Comparison of ENCODE assay signal across 21 cellular contexts in the genomic region with DNA sequence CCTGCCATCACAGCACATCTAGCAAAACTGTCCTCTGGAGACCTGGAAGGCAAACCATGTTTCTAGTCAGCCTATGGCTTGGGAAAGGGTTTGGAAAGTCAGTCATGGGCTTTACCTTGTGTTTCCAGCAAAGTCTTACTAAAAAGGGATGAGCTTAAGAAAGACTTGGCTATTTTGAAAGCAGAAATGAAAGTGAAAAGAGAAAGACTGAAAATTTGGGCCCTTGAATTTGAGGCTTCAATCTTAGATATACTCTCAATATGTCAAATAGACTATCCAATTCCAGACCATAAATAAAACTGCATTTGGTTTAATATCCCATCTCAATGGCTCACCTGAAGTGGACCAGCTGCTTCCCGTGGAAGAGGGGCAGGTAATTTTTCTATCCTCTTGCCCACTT.
A peak's percentile ranks its signal among the peaks of the same experiment; 100 is the strongest.
DNase-seq lines count a peak whose midpoint lies in the region; ATAC-seq, FAIRE-seq and TF ChIP-seq lines count a peak whose summit lies in the region.
"Had no signal": no experiment of that assay in that cellular context is flagged by ENCODE, and none has a peak within 500 bp of the region (broad histone marks: within the 10 kb centered on the region; RNA-seq: fewer than 3 reads in every experiment).

No MANE protein-coding gene starts in this region.

- no peak for ATAC-seq in HepG2
- ATAC-seq in HG02884 (IDR thresholded peaks at IDR 0.05; ENCODE audit: unreplicated experiment), result peak; percentile 43
- ATAC-seq: Panc1 had no signal

- no peak overlapping the region for H2AFZ ChIP-seq in HepG2 (ENCODE audit: low read length)
- no peak overlapping the region for H2AFZ ChIP-seq in OCI-LY3 (ENCODE audit: low read depth, low read length)

- TF ChIP-seq RAD21 in liver (IDR thresholded peaks at IDR 0.05) (no peak), HepG2 (CRISPR knock-in tag; IDR thresholded peaks at IDR 0.05) (no peak)

- TF ChIP-seq POLR2A in HepG2 (IDR thresholded peaks at IDR 0.05; ENCODE audit: insufficient read depth in 1 of 2, low read depth in 2 of 2, low read length in 2 of 2) (no peak), H54 (IDR thresholded peaks at IDR 0.05; ENCODE audit: low read depth, low read length) (no peak)

- H3K79me2 ChIP-seq in HepG2 (ENCODE audit: insufficient read depth, low read length), result no peaks in the 10 kb centered on the region
- no peaks in the 10 kb centered on the region for H3K79me2 ChIP-seq in OCI-LY3 (ENCODE audit: low read length)

- intact Hi-C loops in HepG2 (cut with micrococcal nuclease; ENCODE audit: unreplicated experiment), result loop anchor here (10.0 kb wide), 1 partner anchor 194 kb away; no protein-coding TSS in a partner anchor

- FAIRE-seq in HepG2 (lab: Jason Lieb, UNC) (no peak), H54 (lab: Jason Lieb, UNC) (no peak)

- H3K27me3 ChIP-seq in liver (ENCODE audit: control insufficient read depth in 4 of 4, insufficient read depth in 4 of 4, low read length in 3 of 4) (no peaks in the 10 kb centered on the region), HepG2 (ENCODE audit: control insufficient read depth in 1 of 2, insufficient read depth in 2 of 2, low read length in 2 of 2) (no peaks in the 10 kb centered on the region), OCI-LY3 (ENCODE audit: low read depth, low read length) (no peaks in the 10 kb centered on the region)
- H3K27me3 ChIP-seq: cardiac muscle cell, sigmoid colon, testis had no signal

- H3K4me3 ChIP-seq in liver (ENCODE audit: low read depth in 1 of 3, low read length in 3 of 3) (no peak overlapping the region), HepG2 (replicated peaks in 1 of 3; ENCODE audit: insufficient read depth in 1 of 3, low read depth in 2 of 3, low read length in 3 of 3) (no peak overlapping the region), OCI-LY3 (ENCODE audit: low read length) (no peak overlapping the region)
- H3K4me3 ChIP-seq: cardiac muscle cell, sigmoid colon, testis had no signal

- BruUV-seq in HepG2 (replicated peaks; lab: Mats Ljungman, UMichigan), result no TSS peak

- no peak overlapping the region for H3K9ac ChIP-seq in liver (ENCODE audit: low read depth in 1 of 2, low read length in 2 of 2)
- no peak overlapping the region for H3K9ac ChIP-seq in HepG2 (ENCODE audit: insufficient read depth, low read depth, low read length)
- H3K9ac ChIP-seq in OCI-LY3 (ENCODE audit: low read length), result no peak overlapping the region

- H3K4me2 ChIP-seq in HepG2 (ENCODE audit: low read depth, low read length) (no peak overlapping the region), OCI-LY3 (ENCODE audit: low read length) (peak overlapping the region; percentile 10)

- 91% methylated on average over 1 of the region's 1 CpG for WGBS in liver
- 0% methylated on average over 1 of the region's 1 CpG for WGBS in HepG2 (ENCODE audit: low lambda C conversion rate)

- no peaks in the 10 kb centered on the region for H3K9me3 ChIP-seq in liver (ENCODE audit: control insufficient read depth in 4 of 4, low read length in 3 of 4)
- H3K9me3 ChIP-seq in HepG2 (ENCODE audit: low read length), result no peaks in the 10 kb centered on the region
- H3K9me3 ChIP-seq in OCI-LY3 (ENCODE audit: insufficient read depth, low read length), result no peaks in the 10 kb centered on the region
- H3K9me3 ChIP-seq: sigmoid colon, testis had no signal

- DNase-seq in HepG2 (ENCODE audit: low spot score) (no peak), DMS153 (lab: John Stamatoyannopoulos, UW) (no peak), DMS79 (lab: John Stamatoyannopoulos, UW) (no peak), RPMI8226 (no peak), H54 (ENCODE audit: insufficient read length, low spot score) (no peak)
- DNase-seq: activated B cell treated with CpG ODN at 0.5 μM for 24 hours; activated CD8-positive, alpha-beta memory T cell treated with anti-CD3 and anti-CD28 coated beads for 24 hours; CD4-positive, alpha-beta memory T cell; effector memory CD4-positive, alpha-beta T cell; HCEC 1CT; hypothalamus; NCI-H1930; NCI-H510A; sigmoid colon; stimulated activated CD4-positive, alpha-beta T cell treated with anti-CD3 and anti-CD28 coated beads, Interleukin-2, amount 100 ng/mL, for 48 hours; testis had no signal

- TF ChIP-seq EP300 in HepG2 (IDR thresholded peaks at IDR 0.05; ENCODE audit: low read depth in 2 of 2, low read length in 2 of 2) (no peak), HepG2 (CRISPR knock-in tag; IDR thresholded peaks at IDR 0.05; ENCODE audit: borderline replicate concordance) (no peak)

- CTCF ChIA-PET in HepG2 (lab: Yijun Ruan, JAX; ENCODE audit: low intra/inter-chr PET ratio, low total read pairs), result no interaction called here

- H3K27ac ChIP-seq in liver (ENCODE audit: low read depth in 1 of 2, low read length in 2 of 2) (peak overlapping the region; percentile 9 to 31), HepG2 (ENCODE audit: extremely low read length, insufficient read depth, low read length) (no peak overlapping the region), OCI-LY3 (ENCODE audit: low read length) (no peak overlapping the region)
- H3K27ac ChIP-seq: cardiac muscle cell, testis had no signal

- TF ChIP-seq CTCF in liver (IDR thresholded peaks at IDR 0.05; ENCODE audit: low read depth, low read length, missing input control) (no peak), HepG2 (CRISPR knock-in tag; IDR thresholded peaks at IDR 0.05) (no peak), OCI-LY3 (IDR thresholded peaks at IDR 0.05; ENCODE audit: low read depth, low read length) (no peak)

- no peaks in the 10 kb centered on the region for H4K20me1 ChIP-seq in HepG2 (ENCODE audit: insufficient read depth, low read length)
- H4K20me1 ChIP-seq in OCI-LY3 (ENCODE audit: insufficient read depth, low read length), result no peaks in the 10 kb centered on the region

- in situ Hi-C loops in HepG2 (cut with HindIII; ENCODE audit: extremely low pct_ligation_motif_present, low pct_unique_long_range_greater_than_20kb), result no loop called here

- peaks cover 6 to 32% (median 25%) of the 10 kb centered on the region in 4 donors for H3K4me1 ChIP-seq in liver (ENCODE audit: control insufficient read depth in 4 of 4, insufficient read depth in 4 of 4, low read length in 3 of 4)
- H3K4me1 ChIP-seq in HepG2 (ENCODE audit: insufficient read depth, low read length), result no peaks in the 10 kb centered on the region
- H3K4me1 ChIP-seq in OCI-LY3 (ENCODE audit: low read length), result peaks cover 17% of the 10 kb centered on the region
- H3K4me1 ChIP-seq: testis had no signal

- POLR2A ChIA-PET in HepG2 (lab: Yijun Ruan, JAX), result no interaction called here

- no peaks in the 10 kb centered on the region for H3K36me3 ChIP-seq in liver (ENCODE audit: control insufficient read depth in 4 of 4, insufficient read depth in 3 of 4, low read depth in 1 of 4, low read length in 3 of 4)
- no peaks in the 10 kb centered on the region for H3K36me3 ChIP-seq in HepG2 (replicated peaks in 1 of 2; ENCODE audit: control insufficient read depth in 1 of 2, insufficient read depth in 2 of 2, low read length in 2 of 2)
- H3K36me3 ChIP-seq in OCI-LY3 (replicated peaks; ENCODE audit: low read depth, low read length), result no peaks in the 10 kb centered on the region
- H3K36me3 ChIP-seq: cardiac muscle cell, sigmoid colon had no signal

TF ChIP-seq in liver, 16 proteins besides CTCF, POLR2A, EP300 and RAD21:
- TF ChIP-seq HNF4A (conservative IDR thresholded peaks at IDR 0.05) (no peak), TAF1 (conservative IDR thresholded peaks at IDR 0.05) (no peak)
- TF ChIP-seq, protein P1, sequence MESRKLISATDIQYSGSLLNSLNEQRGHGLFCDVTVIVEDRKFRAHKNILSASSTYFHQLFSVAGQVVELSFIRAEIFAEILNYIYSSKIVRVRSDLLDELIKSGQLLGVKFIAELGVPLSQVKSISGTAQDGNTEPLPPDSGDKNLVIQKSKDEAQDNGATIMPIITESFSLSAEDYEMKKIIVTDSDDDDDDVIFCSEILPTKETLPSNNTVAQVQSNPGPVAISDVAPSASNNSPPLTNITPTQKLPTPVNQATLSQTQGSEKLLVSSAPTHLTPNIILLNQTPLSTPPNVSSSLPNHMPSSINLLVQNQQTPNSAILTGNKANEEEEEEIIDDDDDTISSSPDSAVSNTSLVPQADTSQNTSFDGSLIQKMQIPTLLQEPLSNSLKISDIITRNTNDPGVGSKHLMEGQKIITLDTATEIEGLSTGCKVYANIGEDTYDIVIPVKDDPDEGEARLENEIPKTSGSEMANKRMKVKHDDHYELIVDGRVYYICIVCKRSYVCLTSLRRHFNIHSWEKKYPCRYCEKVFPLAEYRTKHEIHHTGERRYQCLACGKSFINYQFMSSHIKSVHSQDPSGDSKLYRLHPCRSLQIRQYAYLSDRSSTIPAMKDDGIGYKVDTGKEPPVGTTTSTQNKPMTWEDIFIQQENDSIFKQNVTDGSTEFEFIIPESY (IDR thresholded peaks at IDR 0.05), result no peak

TF ChIP-seq in HepG2, 621 proteins besides CTCF, POLR2A, EP300 and RAD21:
- no peak for TF ChIP-seq ZNF660 (CRISPR knock-in tag; IDR thresholded peaks at IDR 0.05; ENCODE audit: borderline replicate concordance, low read depth)
- TF ChIP-seq, protein P2, sequence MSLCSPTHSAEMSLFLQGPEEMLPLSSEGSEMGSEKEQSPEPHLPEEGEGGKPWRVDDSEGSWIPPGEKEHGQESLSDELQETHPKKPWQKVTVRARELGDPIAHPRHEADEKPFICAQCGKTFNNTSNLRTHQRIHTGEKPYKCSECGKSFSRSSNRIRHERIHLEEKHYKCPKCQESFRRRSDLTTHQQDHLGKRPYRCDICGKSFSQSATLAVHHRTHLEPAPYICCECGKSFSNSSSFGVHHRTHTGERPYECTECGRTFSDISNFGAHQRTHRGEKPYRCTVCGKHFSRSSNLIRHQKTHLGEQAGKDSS (CRISPR knock-in tag; IDR thresholded peaks at IDR 0.05; ENCODE audit: borderline replicate concordance, low read depth), result no peak

Comparison
In these comparisons a context has a peak if more than half of its experiments do, and no peak if none do; other contexts are left out.
1. H3K27ac ChIP-seq: peak in liver (2 of 2); none in HepG2 (single experiment) and OCI-LY3 (single experiment).